8 cellular contexts compared by ENCODE assay signal in genomic region chr10:73991846-73992245, GRCh38.
DNase-seq lines count a peak whose midpoint lies in the region; ATAC-seq and TF ChIP-seq lines count a peak whose summit lies in the region.

No MANE protein-coding gene starts in this region.

- DNase-seq in GM12865 (ENCODE audit: low read depth) (peak; percentile 64), SW480 (ENCODE audit: low spot score) (peak; percentile 90), cerebellar cortex (ENCODE audit: low spot score) (no peak)
- peak; percentile 56 for DNase-seq in activated naive CD4-positive, alpha-beta T cell treated with anti-CD3 and anti-CD28 coated beads, Interleukin-2, amount 50 U/mL, for 16 hours
- DNase-seq in stimulated activated CD4-positive, alpha-beta T cell treated with anti-CD3 and anti-CD28 coated beads, Interleukin-2, amount 100 ng/mL, for 4 hours (ENCODE audit: low read depth), result peak; percentile 58

- ATAC-seq in GM21526 (IDR thresholded peaks at IDR 0.05; ENCODE audit: low FRiP score, unreplicated experiment) (no peak), HG02763 (IDR thresholded peaks at IDR 0.05; ENCODE audit: unreplicated experiment) (no peak), GM21360 (IDR thresholded peaks at IDR 0.05; ENCODE audit: unreplicated experiment) (no peak)

- TF ChIP-seq CTCF in GM12865 (IDR thresholded peaks at IDR 0.05; ENCODE audit: insufficient read depth, low read depth, low read length, missing control alignments), result no peak

- no peak overlapping the region for H3K4me3 ChIP-seq in GM12865 (ENCODE audit: low read depth, low read length)
